ENCODE assay signal across 8 cellular contexts in the genomic region with DNA sequence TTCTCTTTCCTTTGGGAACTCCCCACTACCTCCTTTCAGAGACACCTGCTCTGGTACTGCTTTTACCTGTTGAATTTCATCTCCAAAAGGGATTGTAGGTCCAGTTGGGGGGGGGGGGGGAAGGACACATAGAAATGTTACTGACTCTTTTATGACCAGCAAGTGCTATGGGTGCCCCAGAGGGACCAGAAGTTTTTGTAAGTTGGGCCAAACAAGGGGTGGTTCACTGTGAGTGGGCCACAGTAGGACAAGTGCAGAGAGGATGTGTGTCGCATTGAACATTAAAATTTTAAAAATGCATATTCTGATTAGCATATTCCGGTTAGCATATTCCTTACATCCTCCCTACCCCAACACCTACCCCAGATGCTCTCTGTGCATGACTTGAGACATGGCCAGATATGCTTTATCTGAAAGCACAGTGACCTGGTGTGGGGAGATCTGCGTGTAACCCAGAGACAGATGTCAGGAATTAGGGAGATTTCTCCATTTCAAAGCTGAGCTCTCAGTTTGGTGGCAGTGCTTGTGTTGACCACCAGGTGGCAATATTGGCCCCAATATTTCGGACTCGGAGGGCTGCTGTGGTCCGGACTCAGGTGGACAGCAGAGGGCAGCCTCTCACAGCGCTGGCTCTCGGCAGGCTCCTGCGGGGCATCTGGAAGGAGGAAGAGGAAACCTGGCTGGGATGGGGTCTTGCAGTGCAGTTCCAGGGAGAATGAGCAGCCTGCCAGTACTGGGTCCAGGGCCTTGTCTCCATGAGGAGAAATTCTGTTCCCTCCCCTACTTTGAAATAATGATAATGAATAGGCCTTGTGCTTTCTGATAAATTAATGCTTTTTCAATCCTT. TPM values are rescaled to one million over a fixed set of nuclear protein-coding genes. Genes with fewer than 3 reads are reported as not detected.
DNase-seq lines count a peak whose midpoint lies in the region; TF ChIP-seq lines count a peak whose summit lies in the region.

No MANE protein-coding gene starts in this region.

- no peak overlapping the region for H3K27ac ChIP-seq in HEK293 (ENCODE audit: extremely low read depth, low read depth, low read length)
- H3K27ac ChIP-seq in testis = peak overlapping the region; percentile 20 to 64

- POLR2A ChIA-PET in HEK293 (lab: Yijun Ruan, JAX) = interaction anchor here (0.7 to 1.6 kb wide), 4 partner anchors 8 to 64 kb away, joined by 4 to 7 read pairs (median 4); a partner anchor contains a TSS

- H3K4me3 ChIP-seq in HEK293 (ENCODE audit: low read depth, low read length) = no peak overlapping the region
- H3K4me3 ChIP-seq in testis = no peak overlapping the region

- H3K27me3 ChIP-seq in testis = no peaks in the 10 kb centered on the region

- H3K4me1 ChIP-seq in HEK293 (ENCODE audit: control insufficient read depth, insufficient read depth, low read length) (no peaks in the 10 kb centered on the region), testis (peaks cover 18% of the 10 kb centered on the region)

- H3K36me3 ChIP-seq in HEK293 (ENCODE audit: control insufficient read depth in 2 of 2, insufficient read depth in 1 of 2, low read length in 2 of 2) (no peaks in the 10 kb centered on the region), testis (ENCODE audit: low read depth, missing control alignments) (no peaks in the 10 kb centered on the region)

- peak; percentile 87 for DNase-seq in EL
- DNase-seq in NCI-H1092 treated with DMSO at 0.1 percent for 48 hours (lab: John Stamatoyannopoulos, UW) = peak; percentile 77
- peak; percentile 88 for DNase-seq in SK-MEL-5 (ENCODE audit: low read depth, low spot score)
- peak; percentile 30 to 65 (median 53) for DNase-seq in activated naive CD4-positive, alpha-beta T cell (lab: John Stamatoyannopoulos, UW)
- peak; percentile 77 for DNase-seq in foreskin melanocyte
- DNase-seq in occipital lobe (lab: John Stamatoyannopoulos, UW) = peak; percentile 86
- DNase-seq in testis = peak; percentile 94

- H3K9me3 ChIP-seq in HEK293 (ENCODE audit: control insufficient read depth, insufficient read depth, low read depth, low read length) (no peaks in the 10 kb centered on the region), testis (no peaks in the 10 kb centered on the region)

- 32 to 37% methylated on average over 8 to 9 of the region's 9 CpGs for WGBS in testis, 2 donors

- no peak for TF ChIP-seq POLR2A in testis (IDR thresholded peaks at IDR 0.05)

- CTCF ChIA-PET in HEK293 (lab: Yijun Ruan, JAX) = interaction anchor here (0.5 to 11.2 kb wide), 65 partner anchors 10 to 831 kb away, joined by 3 to 424 read pairs (median 4); a partner anchor contains a TSS

- TF ChIP-seq CTCF in HEK293 (tag by site-specific recombination; IDR thresholded peaks at IDR 0.05) (peak; percentile 99), testis (IDR thresholded peaks at IDR 0.05) (peak; percentile 99 to 100 (median 100))

- in situ Hi-C loops in SK-MEL-5 (cut with HindIII; ENCODE audit: low pct_unique_long_range_greater_than_20kb, low sequenced_read_pairs) = no loop called here

- intact Hi-C loops in testis (cut with DNase I; ENCODE audit: low total_unique reads) = loop anchor here (5.0 kb wide), 1 partner anchor 67 kb away; no protein-coding TSS in a partner anchor

TF ChIP-seq in HEK293, 187 proteins besides CTCF, POLR2A, EP300 and RAD21 (continues in another document):
- TF ChIP-seq ZIC2 (tag by site-specific recombination; IDR thresholded peaks at IDR 0.05) (peak; percentile 25; the same call in 1 of the 2 replicates), ZNF626 (tag by site-specific recombination; IDR thresholded peaks at IDR 0.05) (no peak), ZNF600 (tag by site-specific recombination; IDR thresholded peaks at IDR 0.05) (0 out of 2 replicates have a peak, but pooled peaks have one; percentile 38), ZNF654 (tag by site-specific recombination; IDR thresholded peaks at IDR 0.05; ENCODE audit: low read depth) (peak; percentile 97), ZNF707 (tag by site-specific recombination; IDR thresholded peaks at IDR 0.05) (no peak), ZBTB17 (tag by site-specific recombination; IDR thresholded peaks at IDR 0.05) (peak; percentile 57; the same call in 1 of the 2 replicates), SCRT2 (tag by site-specific recombination; IDR thresholded peaks at IDR 0.05) (peak; percentile 50), SP7 (tag by site-specific recombination; IDR thresholded peaks at IDR 0.05) (peak; percentile 35; the same call in 1 of the 2 replicates), ZNF23 (tag by site-specific recombination; IDR thresholded peaks at IDR 0.05; ENCODE audit: borderline replicate concordance) (no peak), ZNF677 (tag by site-specific recombination; IDR thresholded peaks at IDR 0.05) (no peak), MEIS1 (CRISPR knock-in tag; IDR thresholded peaks at IDR 0.05; ENCODE audit: borderline replicate concordance) (no peak), ZEB2 (tag by site-specific recombination; IDR thresholded peaks at IDR 0.05) (0 out of 2 replicates have a peak, but pooled peaks have one; percentile 34), ZNF169 (tag by site-specific recombination; IDR thresholded peaks at IDR 0.05) (no peak), GLI2 (tag by site-specific recombination; IDR thresholded peaks at IDR 0.05; ENCODE audit: borderline replicate concordance, low read depth) (no peak), GLIS2 (tag by site-specific recombination; IDR thresholded peaks at IDR 0.05) (no peak), ZNF394 (tag by site-specific recombination; IDR thresholded peaks at IDR 0.05; ENCODE audit: borderline replicate concordance) (0 out of 2 replicates have a peak, but pooled peaks have one; percentile 20), ZNF2 (tag by site-specific recombination; IDR thresholded peaks at IDR 0.05) (peak; percentile 74; the same call in 1 of the 2 replicates)
- TF ChIP-seq, protein P1, sequence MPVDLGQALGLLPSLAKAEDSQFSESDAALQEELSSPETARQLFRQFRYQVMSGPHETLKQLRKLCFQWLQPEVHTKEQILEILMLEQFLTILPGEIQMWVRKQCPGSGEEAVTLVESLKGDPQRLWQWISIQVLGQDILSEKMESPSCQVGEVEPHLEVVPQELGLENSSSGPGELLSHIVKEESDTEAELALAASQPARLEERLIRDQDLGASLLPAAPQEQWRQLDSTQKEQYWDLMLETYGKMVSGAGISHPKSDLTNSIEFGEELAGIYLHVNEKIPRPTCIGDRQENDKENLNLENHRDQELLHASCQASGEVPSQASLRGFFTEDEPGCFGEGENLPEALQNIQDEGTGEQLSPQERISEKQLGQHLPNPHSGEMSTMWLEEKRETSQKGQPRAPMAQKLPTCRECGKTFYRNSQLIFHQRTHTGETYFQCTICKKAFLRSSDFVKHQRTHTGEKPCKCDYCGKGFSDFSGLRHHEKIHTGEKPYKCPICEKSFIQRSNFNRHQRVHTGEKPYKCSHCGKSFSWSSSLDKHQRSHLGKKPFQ (tag by site-specific recombination; IDR thresholded peaks at IDR 0.05) = no peak
- TF ChIP-seq, protein P2, sequence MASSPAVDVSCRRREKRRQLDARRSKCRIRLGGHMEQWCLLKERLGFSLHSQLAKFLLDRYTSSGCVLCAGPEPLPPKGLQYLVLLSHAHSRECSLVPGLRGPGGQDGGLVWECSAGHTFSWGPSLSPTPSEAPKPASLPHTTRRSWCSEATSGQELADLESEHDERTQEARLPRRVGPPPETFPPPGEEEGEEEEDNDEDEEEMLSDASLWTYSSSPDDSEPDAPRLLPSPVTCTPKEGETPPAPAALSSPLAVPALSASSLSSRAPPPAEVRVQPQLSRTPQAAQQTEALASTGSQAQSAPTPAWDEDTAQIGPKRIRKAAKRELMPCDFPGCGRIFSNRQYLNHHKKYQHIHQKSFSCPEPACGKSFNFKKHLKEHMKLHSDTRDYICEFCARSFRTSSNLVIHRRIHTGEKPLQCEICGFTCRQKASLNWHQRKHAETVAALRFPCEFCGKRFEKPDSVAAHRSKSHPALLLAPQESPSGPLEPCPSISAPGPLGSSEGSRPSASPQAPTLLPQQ (tag by site-specific recombination; IDR thresholded peaks at IDR 0.05) = 0 out of 2 replicates have a peak, but pooled peaks have one; percentile 27
- TF ChIP-seq, protein P3, sequence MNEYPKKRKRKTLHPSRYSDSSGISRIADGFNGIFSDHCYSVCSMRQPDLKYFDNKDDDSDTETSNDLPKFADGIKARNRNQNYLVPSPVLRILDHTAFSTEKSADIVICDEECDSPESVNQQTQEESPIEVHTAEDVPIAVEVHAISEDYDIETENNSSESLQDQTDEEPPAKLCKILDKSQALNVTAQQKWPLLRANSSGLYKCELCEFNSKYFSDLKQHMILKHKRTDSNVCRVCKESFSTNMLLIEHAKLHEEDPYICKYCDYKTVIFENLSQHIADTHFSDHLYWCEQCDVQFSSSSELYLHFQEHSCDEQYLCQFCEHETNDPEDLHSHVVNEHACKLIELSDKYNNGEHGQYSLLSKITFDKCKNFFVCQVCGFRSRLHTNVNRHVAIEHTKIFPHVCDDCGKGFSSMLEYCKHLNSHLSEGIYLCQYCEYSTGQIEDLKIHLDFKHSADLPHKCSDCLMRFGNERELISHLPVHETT (tag by site-specific recombination; IDR thresholded peaks at IDR 0.05) = peak; percentile 28; the same call in 1 of the 2 replicates

RNA-seq across cellular contexts. Expression of a gene that starts 1.6 kb away (rescaled TPM):
- not detected in 2 replicates for total RNA-seq in SK-MEL-5 (2014; rRNA removed; shearing (Covaris generic))
- polyA plus RNA-seq in SK-MEL-5 (2015; cell fraction: cytosol; rRNA removed) = not detected in 2 replicates
- polyA plus RNA-seq in SK-MEL-5 (2015; cell fraction: nucleus; rRNA removed) = not detected in 2 replicates
- total RNA-seq in occipital lobe (0.31 TPM), testis (under 1 TPM; 0.19 to 0.24 TPM)
- polyA plus RNA-seq in testis (ENCODE audit: insufficient read depth, low read depth, low replicate concordance) = not detected

RNA-seq across cellular contexts. Expression of a gene that starts 15.8 kb away (rescaled TPM):
- not detected in 2 replicates for total RNA-seq in SK-MEL-5 (2014; rRNA removed; shearing (Covaris generic))
- not detected in 2 replicates for polyA plus RNA-seq in SK-MEL-5 (2015; cell fraction: cytosol; rRNA removed)
- not detected in 2 replicates for polyA plus RNA-seq in SK-MEL-5 (2015; cell fraction: nucleus; rRNA removed)
- total RNA-seq in occipital lobe (not detected), testis (not detected)
- polyA plus RNA-seq in testis (ENCODE audit: insufficient read depth, low read depth, low replicate concordance) = not detected

RNA-seq across cellular contexts. Expression of a gene that starts 25.3 kb away (rescaled TPM):
- 65.5 and 70.6 TPM in 2 replicates for total RNA-seq in SK-MEL-5 (2014; rRNA removed; shearing (Covaris generic))
- polyA plus RNA-seq in SK-MEL-5 (2015; cell fraction: cytosol; rRNA removed) = 32.9 and 44.8 TPM in 2 replicates
- polyA plus RNA-seq in SK-MEL-5 (2015; cell fraction: nucleus; rRNA removed) = 57.5 and 76.6 TPM in 2 replicates
- total RNA-seq in occipital lobe = 17.9 TPM
- 10 to 100 TPM; 17.7 to 26.9 TPM for total RNA-seq in testis
- 60.8 TPM for polyA plus RNA-seq in testis (ENCODE audit: insufficient read depth, low read depth, low replicate concordance)

RNA-seq across cellular contexts. Expression of a gene that starts 25.7 kb away (rescaled TPM):
- total RNA-seq in SK-MEL-5 (2014; rRNA removed; shearing (Covaris generic)) = 69.7 and 83.0 TPM in 2 replicates
- polyA plus RNA-seq in SK-MEL-5 (2015; cell fraction: cytosol; rRNA removed) = 68.6 and 75.8 TPM in 2 replicates
- polyA plus RNA-seq in SK-MEL-5 (2015; cell fraction: nucleus; rRNA removed) = 727 and 884 TPM in 2 replicates
- total RNA-seq in occipital lobe = 67.8 TPM
- 100 to 1,000 TPM; 209 to 216 TPM for total RNA-seq in testis
- 151 TPM for polyA plus RNA-seq in testis (ENCODE audit: insufficient read depth, low read depth, low replicate concordance)
